In genomic region chr2:225779829-225780228, GRCh38 we compare ENCODE assay signal across 17 cellular contexts.
A peak's percentile ranks its signal among the peaks of the same experiment; 100 is the strongest.
DNase-seq lines count a peak whose midpoint lies in the region; ATAC-seq and TF ChIP-seq lines count a peak whose summit lies in the region.
"Had no signal": no experiment of that assay in that cellular context is flagged by ENCODE, and none has a peak within 500 bp of the region (broad histone marks: within the 10 kb centered on the region; RNA-seq: fewer than 3 reads in every experiment).

No MANE protein-coding gene starts in this region.

- H3K27ac ChIP-seq in Karpas-422 (ENCODE audit: low read length), result no peak overlapping the region
- no peak overlapping the region for H3K27ac ChIP-seq in left lung
- H3K27ac ChIP-seq: C4-2B, SJSA1 had no signal

- H3K9me3 ChIP-seq in Karpas-422 (ENCODE audit: low read length), result no peaks in the 10 kb centered on the region
- H3K9me3 ChIP-seq in left lung, result peaks cover 0 to 6% of the 10 kb centered on the region in 2 donors
- H3K9me3 ChIP-seq: SJSA1 had no signal

- TF ChIP-seq CTCF in astrocyte of the spinal cord (IDR thresholded peaks at IDR 0.05; ENCODE audit: low read depth, low read length) (no peak), fibroblast of the aortic adventitia (IDR thresholded peaks at IDR 0.05; ENCODE audit: insufficient read depth, low read length) (no peak), left lung (IDR thresholded peaks at IDR 0.05) (no peak), endothelial cell (IDR thresholded peaks at IDR 0.05; ENCODE audit: unreplicated experiment) (no peak)

- in situ Hi-C loops in astrocyte of the spinal cord (cut with HindIII; ENCODE audit: low sequenced_read_pairs), result no loop called here

- H3K36me3 ChIP-seq in Karpas-422 (ENCODE audit: insufficient read depth, low read length) (no peaks in the 10 kb centered on the region), left lung (no peaks in the 10 kb centered on the region)
- H3K36me3 ChIP-seq: SJSA1 had no signal

- H3K27me3 Mint-ChIP-seq in endothelial cell (ENCODE audit: unreplicated experiment), result peaks cover 2% of the 10 kb centered on the region

- no peaks in the 10 kb centered on the region for H3K36me3 Mint-ChIP-seq in endothelial cell (ENCODE audit: low read depth, unreplicated experiment)

- no peak overlapping the region for H3K4me2 ChIP-seq in Karpas-422 (ENCODE audit: low read depth, low read length, poor library complexity, severe bottlenecking)

- H3K27me3 ChIP-seq in Karpas-422 (ENCODE audit: low read length) (no peaks in the 10 kb centered on the region), left lung (no peaks in the 10 kb centered on the region)
- H3K27me3 ChIP-seq: SJSA1 had no signal

- H3K4me3 ChIP-seq in Karpas-422 (ENCODE audit: low read length) (no peak overlapping the region), astrocyte of the spinal cord (ENCODE audit: low read depth, low read length) (no peak overlapping the region), fibroblast of the aortic adventitia (ENCODE audit: low read depth, low read length) (no peak overlapping the region), left lung (no peak overlapping the region)
- H3K4me3 ChIP-seq: SJSA1 had no signal

- DNase-seq in AG08395 (ENCODE audit: low spot score) (peak; percentile 39), Karpas-422 (peak; percentile 9), astrocyte of the spinal cord (ENCODE audit: low read depth, low spot score) (peak; percentile 17), fibroblast of the aortic adventitia (ENCODE audit: low read depth) (peak; percentile 79), COLO829 (ENCODE audit: low spot score) (no peak), left lung (no peak), endothelial cell (ENCODE audit: low spot score) (no peak)
- DNase-seq: DMS153, HCEC 1CT, NCI-H1436, NCI-H2029, NCI-H748 treated with DMSO at 0.1 percent for 48 hours, OCI-M1, RPMI8226 had no signal

- no peak overlapping the region for H2AFZ ChIP-seq in Karpas-422 (ENCODE audit: low read length)

- no peak overlapping the region for H3K27ac Mint-ChIP-seq in endothelial cell (ENCODE audit: unreplicated experiment)

- no peaks in the 10 kb centered on the region for H3K79me2 ChIP-seq in Karpas-422 (ENCODE audit: low read length)

- intact Hi-C loops in left lung (cut with DNase I), result no loop called here

- no peak overlapping the region for H3K9ac ChIP-seq in Karpas-422 (ENCODE audit: low read length)

- no peaks in the 10 kb centered on the region for H3K9me2 ChIP-seq in Karpas-422 (replicated peaks; ENCODE audit: insufficient read depth, low read length)

- no peaks in the 10 kb centered on the region for H3K4me1 Mint-ChIP-seq in endothelial cell (ENCODE audit: unreplicated experiment)

- no peak for ATAC-seq in left lung
- no peak for ATAC-seq in GM18498 (IDR thresholded peaks at IDR 0.05; ENCODE audit: unreplicated experiment)

- no peaks in the 10 kb centered on the region for H3K9me3 Mint-ChIP-seq in endothelial cell (ENCODE audit: unreplicated experiment)

- no peaks in the 10 kb centered on the region for H4K20me1 ChIP-seq in Karpas-422 (ENCODE audit: insufficient read depth, low read depth, low read length)

- no peak overlapping the region for H3K4me3 Mint-ChIP-seq in endothelial cell (ENCODE audit: unreplicated experiment)

- H3K4me1 ChIP-seq in Karpas-422 (ENCODE audit: low read length), result no peaks in the 10 kb centered on the region
- no peaks in the 10 kb centered on the region for H3K4me1 ChIP-seq in left lung
- H3K4me1 ChIP-seq: SJSA1 had no signal

Comparison
In these comparisons a context has a peak if more than half of its experiments do, and no peak if none do; other contexts are left out.
1. DNase-seq: peak in AG08395 (single experiment), Karpas-422 (single experiment), astrocyte of the spinal cord (single experiment) and fibroblast of the aortic adventitia (single experiment); none in COLO829 (single experiment), left lung (0 of 2) and endothelial cell (single experiment).